Comparison of ENCODE assay signal across 27 cellular contexts in genomic region chr12:10030446-10030845, GRCh38. TPM values are rescaled to one million over a fixed set of nuclear protein-coding genes. Genes with fewer than 3 reads are reported as not detected.
DNase-seq lines count a peak whose midpoint lies in the region; ATAC-seq, FAIRE-seq and TF ChIP-seq lines count a peak whose summit lies in the region.
"Had no signal": no experiment of that assay in that cellular context is flagged by ENCODE, and none has a peak within 500 bp of the region (broad histone marks: within the 10 kb centered on the region; RNA-seq: fewer than 3 reads in every experiment).

CLEC9A (plus strand) TSS chr12:10030682; CDS start chr12:10052688, 22,006 bp downstream.

- peak within 1 kb of the TSS; percentile 87 for H4K91ac ChIP-seq in mesenchymal stem cell (ENCODE audit: low read length)

- no peak within 1 kb of the TSS for H2BK5ac ChIP-seq in mesenchymal stem cell (ENCODE audit: low read depth, low read length, poor library complexity, severe bottlenecking)

- H3K9me3 Mint-ChIP-seq in WTC11 = peaks cover 29% of the 10 kb centered on the region
- H3K9me3 Mint-ChIP-seq: T-cell had no signal

- H2BK12ac ChIP-seq in mesenchymal stem cell (ENCODE audit: low read length in 2 of 2) = peak within 1 kb of the TSS; percentile 42 to 54

- no peaks in the 10 kb centered on the region for H3K79me1 ChIP-seq in mesenchymal stem cell (replicated peaks; ENCODE audit: low read length, poor library complexity, severe bottlenecking)

- peak within 1 kb of the TSS; percentile 56 for H2AFZ ChIP-seq in mesenchymal stem cell (ENCODE audit: low read depth, low read length)

- no peaks in the 10 kb centered on the region for H3K9me3 ChIP-seq in A549
- H3K9me3 ChIP-seq in mesenchymal stem cell (ENCODE audit: control insufficient read depth, low read length) = no peaks in the 10 kb centered on the region
- H3K9me3 ChIP-seq: prostate gland, sigmoid colon, upper lobe of left lung had no signal

- no peak within 1 kb of the TSS for H3K4me3 Mint-ChIP-seq in WTC11
- H3K4me3 Mint-ChIP-seq: T-cell had no signal

- no peak for FAIRE-seq in A549 (lab: Jason Lieb, UNC)
- FAIRE-seq: A204.1 had no signal

- no peak for TF ChIP-seq POLR2A in A549 (IDR thresholded peaks at IDR 0.05; ENCODE audit: low read length)

- H3K4ac ChIP-seq in mesenchymal stem cell (ENCODE audit: low read depth in 1 of 2, low read length in 2 of 2) = peak within 1 kb of the TSS in 1 of 2 experiments; percentile 26

- H4K8ac ChIP-seq in mesenchymal stem cell (ENCODE audit: low read length) = peak within 1 kb of the TSS; percentile 5

- WGBS in A549 (ENCODE audit: missing lambda C conversion rate) = 93% methylated on average over 14 of the region's 14 CpGs
- 96% methylated on average over 14 of the region's 14 CpGs for WGBS in mesenchymal stem cell

- H3K4me1 ChIP-seq in A549 (peaks cover 13% of the 10 kb centered on the region; the same call in 2 of the 3 replicates), mesenchymal stem cell (ENCODE audit: control insufficient read depth, insufficient read depth, low read depth, low read length) (no peaks in the 10 kb centered on the region)
- H3K4me1 ChIP-seq: prostate gland, sigmoid colon had no signal

- H3K4me1 Mint-ChIP-seq in WTC11 = peaks cover 13% of the 10 kb centered on the region
- H3K4me1 Mint-ChIP-seq: T-cell had no signal

- H3K27me3 Mint-ChIP-seq in WTC11 (ENCODE audit: low read depth) = no peaks in the 10 kb centered on the region

- CTCF ChIA-PET in A549 (lab: Yijun Ruan, JAX) (interaction anchor here (1.5 kb wide), 1 partner anchor 110 kb away, joined by 5 read pairs; no protein-coding TSS in a partner anchor), WTC11 (lab: Charles Lee) (no interaction called here)

- H3K36me3 ChIP-seq in mesenchymal stem cell (ENCODE audit: control insufficient read depth in 1 of 2, insufficient read depth in 2 of 2, low read depth in 1 of 2, low read length in 2 of 2) = no peaks in the 10 kb centered on the region
- H3K36me3 ChIP-seq: cardiac muscle cell, prostate gland, sigmoid colon, upper lobe of left lung had no signal

- peak within 1 kb of the TSS; percentile 36 for H3K4me2 ChIP-seq in A549
- no peak within 1 kb of the TSS for H3K4me2 ChIP-seq in mesenchymal stem cell (ENCODE audit: low read length, poor library complexity, severe bottlenecking)

- H2AK5ac ChIP-seq in mesenchymal stem cell (ENCODE audit: low read length, severe bottlenecking) = no peak within 1 kb of the TSS

- peak within 1 kb of the TSS in 1 of 2 experiments; percentile 86 for H3K18ac ChIP-seq in mesenchymal stem cell (ENCODE audit: low read depth in 1 of 2, low read length in 2 of 2)

- H3K23ac ChIP-seq in mesenchymal stem cell (ENCODE audit: low read length in 2 of 2) = no peak within 1 kb of the TSS

- H3K9ac ChIP-seq in mesenchymal stem cell (ENCODE audit: low read length) = no peak within 1 kb of the TSS

- TF ChIP-seq EP300 in A549 (IDR thresholded peaks at IDR 0.05) = no peak

- TF ChIP-seq RAD21 in A549 (conservative IDR thresholded peaks at IDR 0.05 in 1 of 2, IDR thresholded peaks at IDR 0.05 in 1 of 2) = no peak

- peaks cover 9% of the 10 kb centered on the region; the same call in 1 of the 2 replicates for H3K36me3 Mint-ChIP-seq in WTC11
- H3K36me3 Mint-ChIP-seq: T-cell had no signal

- no peaks in the 10 kb centered on the region for H3K27me3 ChIP-seq in HL-60 (ENCODE audit: insufficient read depth, poor library complexity, severe bottlenecking)
- no peaks in the 10 kb centered on the region for H3K27me3 ChIP-seq in mesenchymal stem cell (ENCODE audit: control insufficient read depth in 1 of 2, insufficient read depth in 1 of 2, low read length in 2 of 2)
- H3K27me3 ChIP-seq: cardiac muscle cell, sigmoid colon, upper lobe of left lung had no signal

- H3K14ac ChIP-seq in mesenchymal stem cell (ENCODE audit: low read length in 2 of 2) = no peak within 1 kb of the TSS

- POLR2A ChIA-PET in A549 (lab: Yijun Ruan, JAX) = no interaction called here
- POLR2A ChIA-PET in WTC11 (lab: Charles Lee) = no interaction called here

- H2BK15ac ChIP-seq in mesenchymal stem cell (ENCODE audit: low read depth, poor library complexity, severe bottlenecking) = no peak within 1 kb of the TSS

- H3K27ac Mint-ChIP-seq in WTC11 = peak within 1 kb of the TSS; percentile 85; the same call in 1 of the 2 replicates
- H3K27ac Mint-ChIP-seq: T-cell had no signal

- DNase-seq in A549 (ENCODE audit: low read depth in 1 of 2, low spot score in 1 of 2) = no peak
- DNase-seq in HL-60 (ENCODE audit: low read depth in 1 of 2, low spot score in 1 of 2) = peak in 1 of 2 experiments; percentile 73
- no peak for DNase-seq in WTC11 (ENCODE audit: low spot score)
- DNase-seq in mesenchymal stem cell = no peak
- no peak for DNase-seq in DMS79 (lab: John Stamatoyannopoulos, UW)
- no peak for DNase-seq in NCI-H510A treated with DMSO at 0.1 percent for 48 hours (lab: John Stamatoyannopoulos, UW)
- DNase-seq: activated CD4-positive, CD25-positive, alpha-beta regulatory T cell treated with anti-CD3 and anti-CD28 coated beads, Interleukin-2, amount 50 U/mL, for 72 hours; activated CD8-positive, alpha-beta memory T cell treated with anti-CD3 and anti-CD28 coated beads for 24 hours; activated naive CD4-positive, alpha-beta T cell treated with Interleukin-2 at 50 U/mL for 16 hours; activated T-cell treated with anti-CD3 and anti-CD28 coated beads, Interleukin-2, amount 50 U/mL, for 48 hours; amygdala; dermis blood vessel endothelial cell; glutamatergic neuron; Kasumi-1; NCI-H187; NCI-H748 treated with DMSO at 0.1 percent for 48 hours; SHP77; sigmoid colon; T-cell had no signal

- no peak for ATAC-seq in A549
- ATAC-seq in WTC11 = no peak
- ATAC-seq in HG02642 (IDR thresholded peaks at IDR 0.05; ENCODE audit: poor library complexity, unreplicated experiment) = no peak
- no peak for ATAC-seq in HG03378 (IDR thresholded peaks at IDR 0.05; ENCODE audit: unreplicated experiment)
- ATAC-seq: T-cell had no signal

- H3K4me3 ChIP-seq in A549 (no peak within 1 kb of the TSS), HL-60 (replicated peaks; ENCODE audit: insufficient read depth, low read length) (no peak within 1 kb of the TSS), mesenchymal stem cell (ENCODE audit: insufficient read depth in 1 of 2, low read depth in 1 of 2, low read length in 2 of 2) (no peak within 1 kb of the TSS)
- H3K4me3 ChIP-seq: cardiac muscle cell, prostate gland, sigmoid colon, upper lobe of left lung had no signal

- TF ChIP-seq CTCF in A549 (IDR thresholded peaks at IDR 0.05) (no peak), HL-60 (IDR thresholded peaks at IDR 0.05; ENCODE audit: insufficient read depth, low read length) (no peak), WTC11 (IDR thresholded peaks at IDR 0.05) (no peak)

- H3K27ac ChIP-seq in A549 (peak within 1 kb of the TSS; percentile 1 to 42; a peak in 4 of 6 replicates), HL-60 (replicated peaks) (peak within 1 kb of the TSS; percentile 96), mesenchymal stem cell (ENCODE audit: low read length, poor library complexity, severe bottlenecking) (no peak within 1 kb of the TSS)
- H3K27ac ChIP-seq: cardiac muscle cell, prostate gland, sigmoid colon had no signal

- no peak within 1 kb of the TSS for H2BK120ac ChIP-seq in mesenchymal stem cell (ENCODE audit: low read depth, low read length)

TF ChIP-seq in A549, 52 proteins besides CTCF, POLR2A, EP300 and RAD21 (continues in another document):
- TF ChIP-seq JUN (IDR thresholded peaks at IDR 0.05) (no peak), RCOR1 (IDR thresholded peaks at IDR 0.05; ENCODE audit: low read depth, low read length) (no peak), PHF8 (IDR thresholded peaks at IDR 0.05; ENCODE audit: borderline replicate concordance, low read depth) (no peak), NPAS2 (CRISPR knock-in tag; IDR thresholded peaks at IDR 0.05; ENCODE audit: borderline replicate concordance) (no peak), FOSB (CRISPR knock-in tag; IDR thresholded peaks at IDR 0.05) (no peak), KDM1A (IDR thresholded peaks at IDR 0.05; ENCODE audit: low read depth) (no peak), FOXS1 (CRISPR knock-in tag; IDR thresholded peaks at IDR 0.05) (no peak)
- TF ChIP-seq, protein P1, sequence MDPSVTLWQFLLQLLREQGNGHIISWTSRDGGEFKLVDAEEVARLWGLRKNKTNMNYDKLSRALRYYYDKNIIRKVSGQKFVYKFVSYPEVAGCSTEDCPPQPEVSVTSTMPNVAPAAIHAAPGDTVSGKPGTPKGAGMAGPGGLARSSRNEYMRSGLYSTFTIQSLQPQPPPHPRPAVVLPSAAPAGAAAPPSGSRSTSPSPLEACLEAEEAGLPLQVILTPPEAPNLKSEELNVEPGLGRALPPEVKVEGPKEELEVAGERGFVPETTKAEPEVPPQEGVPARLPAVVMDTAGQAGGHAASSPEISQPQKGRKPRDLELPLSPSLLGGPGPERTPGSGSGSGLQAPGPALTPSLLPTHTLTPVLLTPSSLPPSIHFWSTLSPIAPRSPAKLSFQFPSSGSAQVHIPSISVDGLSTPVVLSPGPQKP (IDR thresholded peaks at IDR 0.05; ENCODE audit: low read depth, low read length) = no peak

TF ChIP-seq in WTC11, 78 proteins besides CTCF, POLR2A, EP300 and RAD21 (continues in another document):
- TF ChIP-seq CREM (CRISPR knock-in tag; IDR thresholded peaks at IDR 0.05) (no peak), SOX15 (CRISPR knock-in tag; IDR thresholded peaks at IDR 0.05) (no peak), RELA (CRISPR knock-in tag; IDR thresholded peaks at IDR 0.05; ENCODE audit: borderline replicate concordance) (no peak)
- TF ChIP-seq, protein P2, sequence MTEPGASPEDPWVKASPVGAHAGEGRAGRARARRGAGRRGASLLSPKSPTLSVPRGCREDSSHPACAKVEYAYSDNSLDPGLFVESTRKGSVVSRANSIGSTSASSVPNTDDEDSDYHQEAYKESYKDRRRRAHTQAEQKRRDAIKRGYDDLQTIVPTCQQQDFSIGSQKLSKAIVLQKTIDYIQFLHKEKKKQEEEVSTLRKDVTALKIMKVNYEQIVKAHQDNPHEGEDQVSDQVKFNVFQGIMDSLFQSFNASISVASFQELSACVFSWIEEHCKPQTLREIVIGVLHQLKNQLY (CRISPR knock-in tag; IDR thresholded peaks at IDR 0.05) = no peak

RNA-seq across cellular contexts. Expression of gene CLEC9A, which starts in this region (rescaled TPM):
- polyA plus RNA-seq in A549 (2011; rRNA removed) (not detected in 2 replicates), A549 (2017; fragmentation: RNase III; extraction: RNeasy Plus Mini Kit Qiagen cat#74134 plus additional on column Dnase treatment) (not detected in 3 replicates)
- not detected in 2 replicates for polyA plus RNA-seq in A549 (2012; cell fraction: cytosol; rRNA removed)
- polyA plus RNA-seq in A549 (2012; cell fraction: nucleus; rRNA removed) = not detected in 2 replicates
- polyA minus RNA-seq in A549 (2011; rRNA and poly(A)+ RNA removed) = not detected in 2 replicates
- total RNA-seq in WTC11 (2021) = not detected in 3 replicates
- not detected for polyA plus RNA-seq in mesenchymal stem cell (2013, experiment 1 of 2)
- not detected for polyA plus RNA-seq in mesenchymal stem cell (2013, experiment 2 of 2)
- total RNA-seq: cardiac muscle cell, dermis blood vessel endothelial cell, H4, sigmoid colon had no signal
- polyA plus RNA-seq: BJ, cardiac muscle cell had no signal
